ENCODE assay signal across 1 cellular context in genomic region chr13:114095486-114095885, GRCh38.
TF ChIP-seq lines count a peak whose summit lies in the region.

No MANE protein-coding gene starts in this region.

TF ChIP-seq in IMR-90, 13 proteins besides CTCF, POLR2A, EP300 and RAD21 (continued from another document):
- TF ChIP-seq USF2 (IDR thresholded peaks at IDR 0.05; ENCODE audit: low read depth, low read length) (no peak), MAZ (IDR thresholded peaks at IDR 0.05; ENCODE audit: borderline replicate concordance, low read depth, low read length) (no peak), MAFK (IDR thresholded peaks at IDR 0.05; ENCODE audit: low read depth, low read length) (no peak), CHD1 (IDR thresholded peaks at IDR 0.05; ENCODE audit: low read depth, low read length) (no peak), BHLHE40 (IDR thresholded peaks at IDR 0.05; ENCODE audit: low read depth, low read length) (no peak), ELK1 (IDR thresholded peaks at IDR 0.05; ENCODE audit: borderline replicate concordance, low read depth, low read length) (no peak), SMC3 (IDR thresholded peaks at IDR 0.05; ENCODE audit: low read depth, low read length) (no peak), RCOR1 (IDR thresholded peaks at IDR 0.05; ENCODE audit: insufficient replicate concordance, low read length) (no peak)
